ENCODE assay signal across 8 cellular contexts in the genomic region with DNA sequence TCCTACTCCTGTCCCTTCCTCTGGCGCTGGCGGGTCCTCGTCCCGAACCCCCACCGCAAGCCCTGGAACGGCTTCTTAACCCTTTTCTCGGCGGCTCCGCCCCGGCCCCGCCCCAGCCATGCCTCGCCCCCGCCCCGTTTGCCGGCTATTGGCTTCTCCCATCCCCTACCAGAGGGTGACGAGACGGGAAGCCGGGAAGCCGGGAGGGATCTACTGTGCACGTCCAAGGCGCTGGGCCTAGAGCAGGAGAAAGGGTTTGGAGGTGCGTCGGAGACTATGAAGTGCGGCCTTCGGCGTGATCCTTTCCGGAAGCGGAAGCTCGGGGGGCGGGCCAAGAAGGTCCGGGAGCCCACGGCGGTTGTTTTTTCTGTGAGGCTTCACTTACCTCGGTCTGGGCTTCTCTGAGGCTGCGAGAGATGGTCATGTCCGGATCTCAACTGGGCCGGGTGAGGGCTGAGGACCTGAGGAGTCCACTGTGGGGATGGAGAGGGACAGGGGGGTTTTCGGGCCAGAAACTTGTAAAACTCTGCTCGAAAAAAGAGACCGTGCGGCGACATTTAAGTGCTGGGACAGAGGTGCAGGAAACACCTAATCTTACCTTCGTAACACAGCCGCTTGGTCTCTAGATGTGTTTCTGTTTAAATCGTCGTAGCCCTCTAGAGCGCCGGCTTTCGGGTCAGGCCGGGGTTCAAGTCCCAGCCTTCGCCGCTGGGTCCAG.
DNase-seq lines count a peak whose midpoint lies in the region; ATAC-seq and FAIRE-seq lines count a peak whose summit lies in the region.

No MANE protein-coding gene starts in this region.

- DNase-seq in GM18507 (ENCODE audit: extremely low spot score, insufficient read length, low read depth) (peak; percentile 37), NCI-H526 treated with DMSO at 0.1 percent for 48 hours (lab: John Stamatoyannopoulos, UW) (peak; percentile 86), midbrain (lab: John Stamatoyannopoulos, UW) (peak; percentile 86), AML-193 (lab: John Stamatoyannopoulos, UW) (no peak)
- DNase-seq in activated CD8-positive, alpha-beta memory T cell treated with anti-CD3 and anti-CD28 coated beads, Interleukin-2, amount 50 U/mL, for 1 hour (ENCODE audit: extremely low read depth): peak; percentile 25
- DNase-seq in stimulated activated CD8-positive, alpha-beta memory T cell treated with anti-CD3 and anti-CD28 coated beads, Interleukin-15, amount 100 ng/mL, for 48 hours (ENCODE audit: low read depth in 2 of 2): peak; percentile 27 to 64

- FAIRE-seq in GM18507 (lab: Jason Lieb, UNC) (peak; percentile 75), endometrium (lab: Jason Lieb, UNC) (peak; percentile 85)

- peak; percentile 85 for ATAC-seq in HG03108 (IDR thresholded peaks at IDR 0.05; ENCODE audit: unreplicated experiment)

Comparison
In these comparisons a context has a peak if more than half of its experiments do, and no peak if none do; other contexts are left out.
1. DNase-seq: peak in GM18507 (single experiment), NCI-H526 treated with DMSO at 0.1 percent for 48 hours (single experiment), activated CD8-positive, alpha-beta memory T cell treated with anti-CD3 and anti-CD28 coated beads, Interleukin-2, amount 50 U/mL, for 1 hour (single experiment), midbrain (single experiment) and stimulated activated CD8-positive, alpha-beta memory T cell treated with anti-CD3 and anti-CD28 coated beads, Interleukin-15, amount 100 ng/mL, for 48 hours (2 of 2); none in AML-193 (0 of 2).